Comparison of ENCODE assay signal across 1 cellular context in the genomic region with DNA sequence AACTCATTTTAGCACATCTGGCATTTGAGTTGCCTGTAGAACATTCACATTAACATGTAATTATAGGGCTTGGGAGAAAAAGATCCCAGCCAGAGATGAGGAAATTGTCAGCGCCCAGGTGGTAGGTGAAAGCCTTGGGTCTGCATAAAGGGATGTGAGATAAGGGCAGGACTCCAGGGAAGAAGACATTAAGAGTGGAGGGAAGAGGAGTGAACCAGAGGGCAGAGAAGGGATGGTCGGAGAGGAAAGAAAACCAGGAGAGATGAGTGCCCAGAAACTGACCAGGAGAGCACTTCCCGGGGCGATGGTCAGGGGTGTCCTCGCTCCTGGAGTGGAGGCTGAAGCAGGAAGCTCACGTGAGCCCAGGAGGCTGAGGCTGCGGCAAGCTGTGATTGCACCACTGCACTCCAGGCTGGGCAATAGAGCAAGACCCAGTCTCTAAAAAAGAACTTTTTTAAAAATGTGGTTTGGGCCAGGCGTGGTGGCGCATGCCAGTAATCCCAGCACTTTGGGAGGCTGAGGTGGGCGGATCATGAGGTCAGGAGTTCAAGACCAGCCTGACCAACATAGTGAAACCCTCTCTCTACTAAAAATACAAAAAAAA.
A peak's percentile ranks its signal among the peaks of the same experiment; 100 is the strongest.
TF ChIP-seq lines count a peak whose summit lies in the region.

No MANE protein-coding gene starts in this region.

TF ChIP-seq in K562, 482 proteins besides CTCF, POLR2A, EP300 and RAD21:
- TF ChIP-seq IRF2 (CRISPR knock-in tag; IDR thresholded peaks at IDR 0.05) = no peak
- TF ChIP-seq SRF (CRISPR knock-in tag; IDR thresholded peaks at IDR 0.05) = no peak
- TF ChIP-seq ZNF121 (CRISPR knock-in tag; conservative IDR thresholded peaks at IDR 0.05) = peak; percentile 59
- TF ChIP-seq BHLHE40 (IDR thresholded peaks at IDR 0.05; ENCODE audit: low read length) = peak; percentile 49; the same call in 1 of the 2 replicates
